Comparison of ENCODE assay signal across 13 cellular contexts in the genomic region with DNA sequence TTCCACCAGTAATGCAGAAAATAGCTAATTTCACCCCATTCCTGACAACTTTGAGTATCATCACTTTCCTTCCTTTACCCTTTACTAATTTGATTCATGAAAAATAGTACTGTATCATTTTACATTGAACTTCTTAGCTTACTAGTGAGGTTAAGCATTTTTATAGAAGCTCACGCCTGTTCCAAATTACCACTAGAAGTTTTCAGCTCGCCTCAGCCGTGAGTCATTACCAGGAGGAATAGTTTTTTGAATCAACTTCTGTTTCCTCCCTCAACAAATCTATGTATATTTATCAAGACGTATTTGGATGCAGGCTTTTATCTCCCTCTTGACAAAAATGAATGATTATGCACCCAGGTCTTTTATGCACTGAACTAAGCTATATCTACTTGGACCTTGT.
DNase-seq lines count a peak whose midpoint lies in the region; ATAC-seq and TF ChIP-seq lines count a peak whose summit lies in the region.
"Had no signal": no experiment of that assay in that cellular context is flagged by ENCODE, and none has a peak within 500 bp of the region (broad histone marks: within the 10 kb centered on the region; RNA-seq: fewer than 3 reads in every experiment).

No MANE protein-coding gene starts in this region.

- no peak for TF ChIP-seq EP300 in SK-N-SH (IDR thresholded peaks at IDR 0.05; ENCODE audit: borderline replicate concordance in 1 of 2, low read depth in 1 of 2, low read length in 1 of 2)

- no peak overlapping the region for H2AFZ ChIP-seq in SK-N-SH (ENCODE audit: low read depth)

- peak overlapping the region; percentile 22; the same call in 1 of the 2 replicates for H3K4me2 ChIP-seq in SK-N-SH

- TF ChIP-seq CTCF in SK-N-SH (IDR thresholded peaks at IDR 0.05) (no peak), GM13976 (IDR thresholded peaks at IDR 0.05; ENCODE audit: borderline replicate concordance, control extremely low read depth, extremely low read depth, insufficient read depth, missing control alignments) (no peak)

- no peaks in the 10 kb centered on the region for H4K20me1 ChIP-seq in SK-N-SH (ENCODE audit: insufficient read depth)

- H3K36me3 ChIP-seq in SK-N-SH (replicated peaks in 1 of 2; ENCODE audit: control insufficient read depth in 1 of 2, insufficient read depth in 2 of 2, low read length in 1 of 2), result no peaks in the 10 kb centered on the region

- H3K9me2 ChIP-seq in SK-N-SH, result no peaks in the 10 kb centered on the region

- ATAC-seq in GM21619 (IDR thresholded peaks at IDR 0.05; ENCODE audit: unreplicated experiment) (no peak), HG02571 (IDR thresholded peaks at IDR 0.05; ENCODE audit: unreplicated experiment) (no peak)
- ATAC-seq: activated naive CD8-positive, alpha-beta T cell treated with anti-CD3 and anti-CD28 coated beads, Interleukin-2, amount 50 U/mL, for 24 hours had no signal

- POLR2A ChIA-PET in SK-N-SH (lab: Yijun Ruan, JAX), result no interaction called here

- no peaks in the 10 kb centered on the region for H3K79me2 ChIP-seq in SK-N-SH (ENCODE audit: insufficient read depth)

- 19% methylated on average over 4 of the region's 4 CpGs for WGBS in SK-N-SH (ENCODE audit: low lambda C conversion rate)

- DNase-seq in stimulated activated CD4-positive, alpha-beta T cell treated with anti-CD3 and anti-CD28 coated beads, Interleukin-1b, Interleukin-23, amount 100 ng/mL, for 48 hours, result peak; percentile 3
- DNase-seq in stimulated activated CD4-positive, alpha-beta T cell treated with anti-CD3 and anti-CD28 coated beads, Interleukin-4, amount 100 ng/mL, for 4 hours, result no peak
- DNase-seq in SK-N-SH (no peak), fibroblast of gingiva (ENCODE audit: low read depth) (peak; percentile 64), GM13976 (ENCODE audit: low spot score) (no peak), NCI-H1048 (lab: John Stamatoyannopoulos, UW) (no peak)
- DNase-seq: activated naive CD8-positive, alpha-beta T cell treated with anti-CD3 and anti-CD28 coated beads, Interleukin-2, amount 50 U/mL, for 24 hours; activated T-cell treated with anti-CD3 and anti-CD28 coated beads, Interleukin-2, amount 50 U/mL, for 24 hours; head of caudate nucleus; NCI-H1694; T-helper 9 cell had no signal

- TF ChIP-seq RAD21 in SK-N-SH (IDR thresholded peaks at IDR 0.05; ENCODE audit: low read length), result no peak

- H3F3A ChIP-seq in SK-N-SH (replicated peaks; ENCODE audit: insufficient read depth), result no peaks in the 10 kb centered on the region

- H3K27ac ChIP-seq in SK-N-SH (ENCODE audit: low read depth in 2 of 2, low read length in 1 of 2), result peak overlapping the region; percentile 8 to 68; a peak in 1 of 4 replicates

- peaks cover 0 to 9% of the 10 kb centered on the region in 2 experiments; a peak in 2 of 4 replicates for H3K4me1 ChIP-seq in SK-N-SH (ENCODE audit: control insufficient read depth in 1 of 2, insufficient read depth in 2 of 2, low read depth in 1 of 2, low read length in 1 of 2)

- H3K9me3 ChIP-seq in SK-N-SH, result no peaks in the 10 kb centered on the region

- in situ Hi-C loops in GM13976 (cut with MboI; ENCODE audit: low sequenced_read_pairs, unreplicated experiment), result no loop called here

- no peaks in the 10 kb centered on the region for H3K27me3 ChIP-seq in SK-N-SH (ENCODE audit: insufficient read depth)

- CTCF ChIA-PET in SK-N-SH (lab: Yijun Ruan, JAX), result interaction anchor here (0.8 to 1.1 kb wide), 2 partner anchors 8 to 9 kb away, joined by 3 to 4 read pairs; no protein-coding TSS in a partner anchor

- H3K4me3 ChIP-seq in SK-N-SH (ENCODE audit: low read depth in 2 of 2, low read length in 1 of 2), result no peak overlapping the region; a peak in 1 of 4 replicates

- no peak overlapping the region for H3K9ac ChIP-seq in SK-N-SH

TF ChIP-seq in SK-N-SH, 30 proteins besides CTCF, POLR2A, EP300 and RAD21:
- TF ChIP-seq, protein P1, sequence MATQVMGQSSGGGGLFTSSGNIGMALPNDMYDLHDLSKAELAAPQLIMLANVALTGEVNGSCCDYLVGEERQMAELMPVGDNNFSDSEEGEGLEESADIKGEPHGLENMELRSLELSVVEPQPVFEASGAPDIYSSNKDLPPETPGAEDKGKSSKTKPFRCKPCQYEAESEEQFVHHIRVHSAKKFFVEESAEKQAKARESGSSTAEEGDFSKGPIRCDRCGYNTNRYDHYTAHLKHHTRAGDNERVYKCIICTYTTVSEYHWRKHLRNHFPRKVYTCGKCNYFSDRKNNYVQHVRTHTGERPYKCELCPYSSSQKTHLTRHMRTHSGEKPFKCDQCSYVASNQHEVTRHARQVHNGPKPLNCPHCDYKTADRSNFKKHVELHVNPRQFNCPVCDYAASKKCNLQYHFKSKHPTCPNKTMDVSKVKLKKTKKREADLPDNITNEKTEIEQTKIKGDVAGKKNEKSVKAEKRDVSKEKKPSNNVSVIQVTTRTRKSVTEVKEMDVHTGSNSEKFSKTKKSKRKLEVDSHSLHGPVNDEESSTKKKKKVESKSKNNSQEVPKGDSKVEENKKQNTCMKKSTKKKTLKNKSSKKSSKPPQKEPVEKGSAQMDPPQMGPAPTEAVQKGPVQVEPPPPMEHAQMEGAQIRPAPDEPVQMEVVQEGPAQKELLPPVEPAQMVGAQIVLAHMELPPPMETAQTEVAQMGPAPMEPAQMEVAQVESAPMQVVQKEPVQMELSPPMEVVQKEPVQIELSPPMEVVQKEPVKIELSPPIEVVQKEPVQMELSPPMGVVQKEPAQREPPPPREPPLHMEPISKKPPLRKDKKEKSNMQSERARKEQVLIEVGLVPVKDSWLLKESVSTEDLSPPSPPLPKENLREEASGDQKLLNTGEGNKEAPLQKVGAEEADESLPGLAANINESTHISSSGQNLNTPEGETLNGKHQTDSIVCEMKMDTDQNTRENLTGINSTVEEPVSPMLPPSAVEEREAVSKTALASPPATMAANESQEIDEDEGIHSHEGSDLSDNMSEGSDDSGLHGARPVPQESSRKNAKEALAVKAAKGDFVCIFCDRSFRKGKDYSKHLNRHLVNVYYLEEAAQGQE (IDR thresholded peaks at IDR 0.05; ENCODE audit: low read depth, low read length), result no peak
- peak; percentile 51; the same call in 1 of the 2 replicates for TF ChIP-seq JUND (IDR thresholded peaks at IDR 0.05)
- TF ChIP-seq FOSL2 (IDR thresholded peaks at IDR 0.05; ENCODE audit: borderline replicate concordance, low read depth), result peak; percentile 69
- peak; percentile 19; the same call in 1 of the 2 replicates for TF ChIP-seq POLR2AphosphoS5 (IDR thresholded peaks at IDR 0.05; ENCODE audit: low read depth, low read length)
- peak; percentile 83 for TF ChIP-seq TCF12 (IDR thresholded peaks at IDR 0.05)
- no peak for TF ChIP-seq GATA2 (CRISPR knock-in tag; IDR thresholded peaks at IDR 0.05)

Comparison
In these comparisons a context has a peak if more than half of its experiments do, and no peak if none do; other contexts are left out.
1. DNase-seq: peak in stimulated activated CD4-positive, alpha-beta T cell treated with anti-CD3 and anti-CD28 coated beads, Interleukin-1b, Interleukin-23, amount 100 ng/mL, for 48 hours (single experiment) and fibroblast of gingiva (single experiment); none in stimulated activated CD4-positive, alpha-beta T cell treated with anti-CD3 and anti-CD28 coated beads, Interleukin-4, amount 100 ng/mL, for 4 hours (0 of 2), SK-N-SH (single experiment), GM13976 (single experiment) and NCI-H1048 (single experiment).